8 cellular contexts compared by ENCODE assay signal in genomic region chr16:87635541-87636049, GRCh38. TPM values are rescaled to one million over a fixed set of nuclear protein-coding genes. Genes with fewer than 3 reads are reported as not detected.
DNase-seq lines count a peak whose midpoint lies in the region; ATAC-seq, FAIRE-seq and TF ChIP-seq lines count a peak whose summit lies in the region.

No MANE protein-coding gene starts in this region.

- H3K4me1 Mint-ChIP-seq in WTC11 (peaks cover 9% of the 10 kb centered on the region), MCF 10A (ENCODE audit: insufficient read depth, unreplicated experiment) (no peaks in the 10 kb centered on the region)

- CTCF ChIA-PET in WTC11 (lab: Charles Lee) (interaction anchor here (0.5 to 4.4 kb wide), 54 partner anchors 8 to 287 kb away, joined by 3 to 235 read pairs (median 6); partner anchors contain the start of genes FBXO31, JPH3 and KLHDC4), MCF 10A (lab: Yijun Ruan, JAX) (interaction anchor here (0.6 to 4.2 kb wide), 82 partner anchors 11 to 1071 kb away, joined by 3 to 71 read pairs (median 6); partner anchors contain the start of gene FBXO31)

- no peak for FAIRE-seq in kidney (lab: Jason Lieb, UNC)

- H3K27me3 Mint-ChIP-seq in WTC11 (ENCODE audit: low read depth) (no peaks in the 10 kb centered on the region), MCF 10A (ENCODE audit: insufficient read depth, unreplicated experiment) (peaks cover 33% of the 10 kb centered on the region)

- BruUV-seq in MCF 10A (replicated peaks; lab: Mats Ljungman, UMichigan), result no TSS peak

- H3K27ac Mint-ChIP-seq in WTC11 (no peak overlapping the region), MCF 10A (ENCODE audit: low read depth, unreplicated experiment) (no peak overlapping the region)

- intact Hi-C loops in MCF 10A (cut with micrococcal nuclease) (loop anchor here (1.0 to 10.0 kb wide), 8 partner anchors 85 to 573 kb away; partner anchors contain the start of genes C16orf95 and ZCCHC14), kidney (cut with DNase I) (no loop called here)

- H3K27ac ChIP-seq in kidney (ENCODE audit: low read depth in 2 of 2, low read length in 2 of 2), result no peak overlapping the region

- TF ChIP-seq CTCF in WTC11 (IDR thresholded peaks at IDR 0.05) (no peak), MCF 10A (IDR thresholded peaks at IDR 0.05; ENCODE audit: unreplicated experiment) (peak; percentile 92), kidney (IDR thresholded peaks at IDR 0.05; ENCODE audit: borderline replicate concordance, extremely low read depth, insufficient read depth) (peak; percentile 68)

- H3K9me3 Mint-ChIP-seq in WTC11 (peaks cover 9% of the 10 kb centered on the region), MCF 10A (ENCODE audit: unreplicated experiment) (peaks cover 10% of the 10 kb centered on the region)

- no peak overlapping the region for H3K9ac ChIP-seq in kidney (ENCODE audit: low read length in 2 of 2)

- DNase-seq in NCI-H526 (lab: John Stamatoyannopoulos, UW), result peak; percentile 11 to 68
- no peak for DNase-seq in NCI-H526 treated with DMSO at 0.1 percent for 48 hours (lab: John Stamatoyannopoulos, UW)
- DNase-seq in NCI-H2029 (lab: John Stamatoyannopoulos, UW), result peak; percentile 4
- DNase-seq in WTC11 (ENCODE audit: low spot score), result peak; percentile 68
- DNase-seq in MCF 10A (ENCODE audit: unreplicated experiment), result peak; percentile 70
- peak; percentile 85 for DNase-seq in kidney
- peak; percentile 70 for DNase-seq in stimulated activated CD4-positive, alpha-beta T cell treated with anti-CD3 and anti-CD28 coated beads, Interleukin-1b, Interleukin-23, amount 100 ng/mL, for 48 hours

- peaks cover 6 to 9% of the 10 kb centered on the region in 2 donors for H3K9me3 ChIP-seq in kidney (ENCODE audit: control insufficient read depth in 1 of 2, low read length in 2 of 2)

- H3K36me3 Mint-ChIP-seq in WTC11, result peaks cover 13% of the 10 kb centered on the region
- H3K36me3 Mint-ChIP-seq in MCF 10A (ENCODE audit: insufficient read depth, unreplicated experiment), result no peaks in the 10 kb centered on the region

- H3K36me3 ChIP-seq in kidney (ENCODE audit: control insufficient read depth in 1 of 2, insufficient read depth in 2 of 2, low read length in 2 of 2), result no peaks in the 10 kb centered on the region

- H3K4me3 Mint-ChIP-seq in WTC11 (peak overlapping the region; percentile 24; the same call in 1 of the 2 replicates), MCF 10A (ENCODE audit: unreplicated experiment) (peak overlapping the region; percentile 67)

- ATAC-seq in WTC11, result peak; percentile 69
- ATAC-seq in HG02623 (IDR thresholded peaks at IDR 0.05; ENCODE audit: unreplicated experiment), result no peak

- peaks cover 0 to 12% of the 10 kb centered on the region in 2 donors for H3K4me1 ChIP-seq in kidney (ENCODE audit: control insufficient read depth in 1 of 2, insufficient read depth in 1 of 2, low read depth in 1 of 2, low read length in 2 of 2)

- no peak overlapping the region for H3K4me3 ChIP-seq in kidney (ENCODE audit: low read length in 2 of 2)

- POLR2A ChIA-PET in WTC11 (lab: Charles Lee) (interaction anchor here (0.6 to 1.4 kb wide), 4 partner anchors 10 to 63 kb away, joined by 3 read pairs; no protein-coding TSS in a partner anchor), MCF 10A (lab: Yijun Ruan, JAX) (interaction anchor here (0.7 to 3.5 kb wide), 17 partner anchors 80 to 317 kb away, joined by 3 to 17 read pairs (median 5); partner anchors contain the start of genes FBXO31, MAP1LC3B and ZCCHC14)

TF ChIP-seq in WTC11, 78 proteins besides CTCF, POLR2A, EP300 and RAD21:
- TF ChIP-seq JAZF1 (CRISPR knock-in tag; IDR thresholded peaks at IDR 0.05) (no peak), FOXP1 (CRISPR knock-in tag; IDR thresholded peaks at IDR 0.05; ENCODE audit: borderline replicate concordance) (0 out of 2 replicates have a peak, but pooled peaks have one; percentile 28), HMGXB4 (CRISPR knock-in tag; IDR thresholded peaks at IDR 0.05) (peak; percentile 56; the same call in 1 of the 2 replicates)
TF ChIP-seq in WTC11: peak in this region for 2.

RNA-seq across cellular contexts. Expression of gene JPH3, which starts 33.3 kb away (rescaled TPM):
- total RNA-seq in WTC11 (2021), result 37.9 to 41.2 TPM (median 39.0 TPM) in 3 replicates
- not detected in 2 replicates for total RNA-seq in MCF 10A (2022)
- 0.69 TPM for total RNA-seq in kidney
- polyA plus RNA-seq in kidney (ENCODE audit: insufficient read depth, low read depth, low replicate concordance), result not detected

Comparison
In these comparisons a context has a peak if more than half of its experiments do, and no peak if none do; other contexts are left out.
1. RNA of gene JPH3, which starts 33.3 kb away (total RNA-seq): 37.9 to 41.2 TPM in WTC11; 0.69 TPM in kidney (single experiment) and not detected in MCF 10A; every median in the first group is over 10 times any median in the second.